8 cellular contexts compared by ENCODE assay signal in the genomic region with DNA sequence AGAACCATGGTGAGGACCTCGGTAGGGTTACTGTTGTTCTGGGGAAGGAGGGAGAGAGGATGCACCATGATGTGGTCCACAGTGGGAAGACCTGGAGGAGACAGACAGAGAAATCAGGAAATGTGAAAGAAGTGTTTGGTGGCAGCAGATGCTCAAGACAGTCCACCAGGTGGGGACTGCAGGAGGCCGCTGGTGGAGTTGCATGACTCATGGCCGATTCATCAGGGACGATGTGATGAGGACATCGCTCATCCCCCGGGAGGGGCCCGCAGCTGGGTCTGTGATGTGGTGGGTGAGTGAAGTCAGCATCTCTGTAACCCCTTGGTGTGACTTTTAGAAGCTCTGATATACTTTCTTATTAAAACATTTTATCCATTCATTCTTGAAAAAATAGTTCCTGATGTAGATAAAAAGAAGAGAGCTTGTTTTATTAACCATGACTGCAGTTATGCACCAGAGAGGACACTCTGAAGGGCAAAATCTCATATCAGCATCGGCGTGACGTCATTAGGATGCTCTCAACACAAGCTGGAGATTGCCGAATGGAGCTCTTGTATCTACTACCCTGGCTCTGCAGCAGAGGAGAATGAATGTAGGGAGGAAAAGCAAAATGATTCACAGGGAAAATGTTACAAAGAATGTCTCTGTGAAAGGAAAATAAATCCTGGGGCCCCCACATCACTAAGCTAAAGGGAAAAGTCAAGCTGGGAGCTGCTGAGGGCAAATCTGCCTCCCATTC.
DNase-seq lines count a peak whose midpoint lies in the region; ATAC-seq and TF ChIP-seq lines count a peak whose summit lies in the region.

No MANE protein-coding gene starts in this region.

- H3K4me3 Mint-ChIP-seq in CD14-positive monocyte: no peak overlapping the region

- intact Hi-C loops in Right ventricle myocardium superior (cut with DNase I) (no loop called here), CD14-positive monocyte (cut with micrococcal nuclease) (no loop called here)

- DNase-seq in cardiac muscle cell (ENCODE audit: low read depth in 1 of 2, low spot score in 1 of 2) (peak in 1 of 2 donors; percentile 59), Right ventricle myocardium superior (no peak), hepatocyte (ENCODE audit: low spot score) (peak; percentile 44), CD14-positive monocyte (ENCODE audit: low spot score) (no peak), germinal center (ENCODE audit: low spot score) (no peak)
- DNase-seq in activated CD4-positive, alpha-beta T cell treated with anti-CD3 and anti-CD28 coated beads, Interleukin-2, amount 50 U/mL, for 1 hour: peak; percentile 12
- DNase-seq in stimulated activated CD8-positive, alpha-beta memory T cell treated with anti-CD3 and anti-CD28 coated beads, Interleukin-4, amount 100 ng/mL, for 48 hours: peak; percentile 76
- DNase-seq in effector CD8-positive, alpha-beta T cell (lab: John Stamatoyannopoulos, UW): no peak

- no peaks in the 10 kb centered on the region for H3K4me1 Mint-ChIP-seq in CD14-positive monocyte

- no peak for ATAC-seq in Right ventricle myocardium superior (ENCODE audit: poor library complexity)

- no peak overlapping the region for H3K27ac Mint-ChIP-seq in CD14-positive monocyte

- H3K9me3 ChIP-seq in cardiac muscle cell (ENCODE audit: low read depth) (no peaks in the 10 kb centered on the region), hepatocyte (ENCODE audit: low read depth) (no peaks in the 10 kb centered on the region)

- no peaks in the 10 kb centered on the region for H3K36me3 Mint-ChIP-seq in CD14-positive monocyte

- no peaks in the 10 kb centered on the region for H4K20me1 ChIP-seq in hepatocyte (ENCODE audit: insufficient read depth, poor library complexity, severe bottlenecking)

- H3K4me3 ChIP-seq in cardiac muscle cell: no peak overlapping the region
- no peak overlapping the region for H3K4me3 ChIP-seq in hepatocyte

- 75% methylated on average over 11 of the region's 11 CpGs for WGBS in hepatocyte (ENCODE audit: low lambda C conversion rate, missing lambda C conversion rate)

- no peak overlapping the region for H2AFZ ChIP-seq in hepatocyte

- H3K27ac ChIP-seq in cardiac muscle cell (no peak overlapping the region), hepatocyte (no peak overlapping the region)

- H3K79me2 ChIP-seq in hepatocyte: no peaks in the 10 kb centered on the region

- H3K4me2 ChIP-seq in hepatocyte: no peak overlapping the region

- H3K27me3 Mint-ChIP-seq in CD14-positive monocyte (ENCODE audit: low read depth in 3 of 3): no peaks in the 10 kb centered on the region

- H3K9me2 ChIP-seq in hepatocyte (replicated peaks; ENCODE audit: insufficient read depth): no peaks in the 10 kb centered on the region

- H3K4me1 ChIP-seq in cardiac muscle cell (ENCODE audit: low read depth) (no peaks in the 10 kb centered on the region), hepatocyte (ENCODE audit: insufficient read depth) (no peaks in the 10 kb centered on the region)

- H3K27me3 ChIP-seq in cardiac muscle cell (no peaks in the 10 kb centered on the region), hepatocyte (no peaks in the 10 kb centered on the region)

- H3K36me3 ChIP-seq in cardiac muscle cell (no peaks in the 10 kb centered on the region), hepatocyte (replicated peaks; ENCODE audit: insufficient read depth, low read depth) (no peaks in the 10 kb centered on the region)

- TF ChIP-seq CTCF in cardiac muscle cell (IDR thresholded peaks at IDR 0.05; ENCODE audit: low read depth, low read length): peak; percentile 31
- peak; percentile 14 for TF ChIP-seq CTCF in hepatocyte (IDR thresholded peaks at IDR 0.05; ENCODE audit: poor library complexity)
- no peak for TF ChIP-seq CTCF in CD14-positive monocyte (IDR thresholded peaks at IDR 0.05)

- H3K9me3 Mint-ChIP-seq in CD14-positive monocyte: peaks cover 4 to 17% (median 8%) of the 10 kb centered on the region in 7 donors

Comparison
In these comparisons a context has a peak if more than half of its experiments do, and no peak if none do; other contexts are left out.
1. DNase-seq: peak in activated CD4-positive, alpha-beta T cell treated with anti-CD3 and anti-CD28 coated beads, Interleukin-2, amount 50 U/mL, for 1 hour (single experiment), hepatocyte (single experiment) and stimulated activated CD8-positive, alpha-beta memory T cell treated with anti-CD3 and anti-CD28 coated beads, Interleukin-4, amount 100 ng/mL, for 48 hours (single experiment); none in Right ventricle myocardium superior (single experiment), CD14-positive monocyte (single experiment), effector CD8-positive, alpha-beta T cell (single experiment) and germinal center (single experiment).